14 cellular contexts compared by ENCODE assay signal in the genomic region with DNA sequence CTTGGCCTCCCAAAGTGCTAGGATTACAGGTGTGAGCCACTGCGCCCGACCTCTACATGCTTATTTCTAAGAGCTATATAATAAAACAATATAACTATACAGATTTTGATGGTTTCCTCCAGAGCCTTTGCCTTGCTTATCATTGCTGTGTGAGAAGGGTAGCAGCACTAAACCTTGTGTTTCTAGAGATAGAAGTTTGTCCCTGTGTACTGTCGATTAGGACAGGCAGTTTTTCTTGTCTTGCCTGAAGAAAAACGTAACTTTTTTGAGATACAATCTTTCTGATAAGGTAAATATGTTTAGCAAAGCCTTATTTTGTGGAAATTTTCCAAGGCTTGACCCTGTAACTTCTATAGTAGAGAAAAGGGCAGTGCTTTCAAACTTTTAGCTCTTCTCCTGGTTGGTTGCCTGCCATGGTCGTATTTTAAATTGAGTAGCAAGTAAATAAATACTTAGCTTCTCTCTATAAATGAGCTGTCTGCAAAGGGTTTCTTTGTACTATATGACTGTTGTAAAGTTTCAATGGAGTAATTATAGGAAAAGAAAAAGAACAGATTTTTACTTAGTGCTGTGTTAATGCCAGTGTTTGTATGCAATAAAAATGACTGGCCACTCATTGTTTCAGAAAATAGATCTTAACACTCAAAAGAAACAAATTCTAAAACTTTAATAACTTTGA.
"Had no signal": no experiment of that assay in that cellular context is flagged by ENCODE, and none has a peak within 500 bp of the region (broad histone marks: within the 10 kb centered on the region; RNA-seq: fewer than 3 reads in every experiment).

No MANE protein-coding gene starts in this region.

- H3K9me3 ChIP-seq: right atrium auricular region, SK-N-SH had no signal

- H3K4me3 Mint-ChIP-seq: activated CD4-positive, alpha-beta memory T cell treated with anti-CD3 and anti-CD28 coated beads for 36 hours; activated naive CD4-positive, alpha-beta T cell treated with anti-CD3 and anti-CD28 coated beads for 36 hours; activated T-helper 1 cell treated with anti-CD3 and anti-CD28 coated beads, Interleukin-12 subunit alpha, Interleukin-12 subunit beta, Interleukin-2, Interleukin-4 antibody, amounts not matched to agents 30 ng/mL and 10 ng/mL and 1 ng/mL, durations not matched to agents 14 hours and 24 hours and 36 hours; brain; dendritic cell treated with granulocyte-macrophage colony-stimulating factor and Interleukin-4, amounts not matched to agents 40 ng/mL and 50 ng/mL, for 4 days; natural killer cell; type B pancreatic cell had no signal

- DNase-seq: activated CD4-positive, alpha-beta memory T cell treated with anti-CD3 and anti-CD28 coated beads for 36 hours; activated CD4-positive, CD25-positive, alpha-beta regulatory T cell treated with anti-CD3 and anti-CD28 coated beads, Interleukin-2, amount 50 U/mL, for 72 hours; activated naive CD4-positive, alpha-beta T cell treated with anti-CD3 and anti-CD28 coated beads for 36 hours; amniotic stem cell; hippocampal formation; natural killer cell; SK-N-SH; small intestine; substantia nigra had no signal

- H3K4me3 ChIP-seq: right atrium auricular region had no signal

- H3K36me3 ChIP-seq: right atrium auricular region had no signal

- H3K4me2 ChIP-seq: SK-N-SH had no signal

- ATAC-seq: natural killer cell had no signal

- H3K4me1 Mint-ChIP-seq: brain had no signal

- H3K27me3 ChIP-seq: right atrium auricular region had no signal

- H3K27ac ChIP-seq: right atrium auricular region had no signal

- H3K36me3 Mint-ChIP-seq: brain, natural killer cell, type B pancreatic cell had no signal

- FAIRE-seq: small intestine had no signal

- H3K27ac Mint-ChIP-seq: activated CD4-positive, alpha-beta memory T cell treated with anti-CD3 and anti-CD28 coated beads for 36 hours; activated naive CD4-positive, alpha-beta T cell treated with anti-CD3 and anti-CD28 coated beads for 36 hours; activated T-helper 1 cell treated with anti-CD3 and anti-CD28 coated beads, Interleukin-12 subunit alpha, Interleukin-12 subunit beta, Interleukin-2, Interleukin-4 antibody, amounts not matched to agents 30 ng/mL and 10 ng/mL and 1 ng/mL, durations not matched to agents 14 hours and 24 hours and 36 hours; dendritic cell treated with granulocyte-macrophage colony-stimulating factor and Interleukin-4, amounts not matched to agents 40 ng/mL and 50 ng/mL, for 4 days; natural killer cell; type B pancreatic cell had no signal

- H3K9me3 Mint-ChIP-seq: activated CD4-positive, alpha-beta memory T cell treated with anti-CD3 and anti-CD28 coated beads for 36 hours; activated naive CD4-positive, alpha-beta T cell treated with anti-CD3 and anti-CD28 coated beads for 36 hours; activated T-helper 1 cell treated with anti-CD3 and anti-CD28 coated beads, Interleukin-12 subunit alpha, Interleukin-12 subunit beta, Interleukin-2, Interleukin-4 antibody, amounts not matched to agents 30 ng/mL and 10 ng/mL and 1 ng/mL, durations not matched to agents 14 hours and 24 hours and 36 hours; brain; dendritic cell treated with granulocyte-macrophage colony-stimulating factor and Interleukin-4, amounts not matched to agents 40 ng/mL and 50 ng/mL, for 4 days; natural killer cell; type B pancreatic cell had no signal

- H3K4me1 ChIP-seq: right atrium auricular region had no signal

- H3K9ac ChIP-seq: SK-N-SH had no signal

- H3K27me3 Mint-ChIP-seq: activated CD4-positive, alpha-beta memory T cell treated with anti-CD3 and anti-CD28 coated beads for 36 hours; brain; dendritic cell treated with granulocyte-macrophage colony-stimulating factor and Interleukin-4, amounts not matched to agents 40 ng/mL and 50 ng/mL, for 4 days; type B pancreatic cell had no signal
